ENCODE assay signal across 22 cellular contexts in the genomic region with DNA sequence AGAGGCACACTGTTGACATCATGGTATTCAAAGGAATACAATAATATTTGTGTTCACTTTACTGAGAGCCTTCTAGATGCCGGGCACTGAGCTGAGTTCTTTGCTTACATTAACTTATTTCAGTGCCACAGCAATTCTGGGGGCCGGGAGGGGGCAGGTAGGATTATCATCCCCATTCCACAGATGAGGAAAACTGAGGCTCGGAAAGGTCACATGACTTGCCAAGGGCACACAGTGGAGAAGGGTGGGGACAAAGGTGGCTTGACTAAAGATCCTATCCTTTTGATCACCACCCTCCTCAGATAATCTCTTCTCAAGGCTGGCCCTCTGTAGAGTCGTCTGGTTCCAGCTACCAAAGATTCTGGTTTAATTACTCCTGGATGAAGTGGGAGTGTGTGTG.
"Had no signal": no experiment of that assay in that cellular context is flagged by ENCODE, and none has a peak within 500 bp of the region (broad histone marks: within the 10 kb centered on the region; RNA-seq: fewer than 3 reads in every experiment).

No MANE protein-coding gene starts in this region.

- H3K9me3 ChIP-seq: esophagus muscularis mucosa, gastroesophageal sphincter, lower lobe of right lung, mucosa of descending colon had no signal

- DNase-seq: dermis blood vessel endothelial cell; effector CD4-positive, alpha-beta T cell; effector memory CD4-positive, alpha-beta T cell; foreskin keratinocyte; heart left ventricle; hippocampal formation; left cardiac atrium; left lung; left ventricle myocardium superior; lower lobe of right lung; mesenchymal stem cell; mucosa of descending colon had no signal

- H3K27ac ChIP-seq: coronary artery, dorsolateral prefrontal cortex, esophagus muscularis mucosa, foreskin keratinocyte, gastroesophageal sphincter, heart left ventricle, left lung, lower lobe of right lung had no signal

- H3K4me3 ChIP-seq: coronary artery, dorsolateral prefrontal cortex, esophagus muscularis mucosa, gastroesophageal sphincter, heart left ventricle, left lung, lower lobe of right lung, mucosa of descending colon had no signal

- H3K4me3 Mint-ChIP-seq: mesothelial cell of epicardium had no signal

- FAIRE-seq: colon, endothelial cell of umbilical vein, frontal cortex, islet of Langerhans, keratinocyte had no signal

- H3K27ac Mint-ChIP-seq: mesothelial cell of epicardium had no signal

- H3K4me1 ChIP-seq: esophagus muscularis mucosa, foreskin keratinocyte, gastroesophageal sphincter, heart left ventricle, left lung, lower lobe of right lung had no signal

- H3K36me3 ChIP-seq: esophagus muscularis mucosa, gastroesophageal sphincter, heart left ventricle, left lung, lower lobe of right lung had no signal

- ATAC-seq: foreskin keratinocyte, gastroesophageal sphincter, heart left ventricle, left cardiac atrium, left lung, left ventricle myocardium superior, lower lobe of right lung, mucosa of descending colon had no signal

- H3K27me3 ChIP-seq: dorsolateral prefrontal cortex, left lung had no signal
